ENCODE assay signal across 20 cellular contexts in the genomic region with DNA sequence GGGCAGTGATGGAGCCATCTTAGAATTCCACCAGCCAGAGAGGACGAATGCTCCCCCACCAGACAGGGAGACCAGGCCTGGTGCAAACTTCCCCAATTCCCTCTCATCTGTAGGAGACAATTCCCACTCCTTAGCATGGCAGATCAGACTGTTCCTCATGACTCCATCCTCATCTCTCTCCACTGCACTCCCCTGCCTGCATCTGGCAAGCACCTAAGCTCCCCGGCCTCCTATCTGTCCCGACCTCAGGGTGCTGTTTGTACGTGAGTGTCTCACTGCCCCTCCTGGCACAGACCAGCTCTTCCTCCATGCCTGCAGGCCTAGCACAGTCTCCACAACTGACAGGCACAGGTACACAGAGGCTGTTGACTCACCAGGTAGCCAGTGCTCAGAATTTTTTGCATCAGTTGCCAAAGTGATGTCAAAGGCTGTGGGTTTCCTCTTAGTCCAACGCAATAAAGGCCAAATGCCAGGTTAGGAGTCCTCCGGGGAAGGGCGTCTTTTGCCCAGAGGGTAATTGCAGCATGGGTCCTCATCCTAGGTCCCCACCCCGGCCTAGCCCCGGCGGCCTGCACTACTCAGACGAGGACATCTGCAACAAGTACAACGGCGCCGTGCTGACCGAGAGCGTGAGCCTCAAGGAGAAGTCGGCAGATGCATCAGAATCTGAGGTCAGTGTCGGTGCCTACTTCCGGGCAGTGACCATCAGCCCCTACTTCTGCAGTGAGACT.
DNase-seq lines count a peak whose midpoint lies in the region; ATAC-seq and TF ChIP-seq lines count a peak whose summit lies in the region.
"Had no signal": no experiment of that assay in that cellular context is flagged by ENCODE, and none has a peak within 500 bp of the region (broad histone marks: within the 10 kb centered on the region; RNA-seq: fewer than 3 reads in every experiment).

No MANE protein-coding gene starts in this region.

- H3K4me3 Mint-ChIP-seq in chondrocyte (ENCODE audit: unreplicated experiment) (no peak overlapping the region), mesothelial cell of epicardium (no peak overlapping the region), type B pancreatic cell (no peak overlapping the region)
- H3K4me3 Mint-ChIP-seq: CD4-positive, alpha-beta T cell had no signal

- TF ChIP-seq CTCF in chondrocyte (IDR thresholded peaks at IDR 0.05) (no peak), mesothelial cell of epicardium (IDR thresholded peaks at IDR 0.05; ENCODE audit: unreplicated experiment) (no peak), type B pancreatic cell (conservative IDR thresholded peaks at IDR 0.05) (no peak), psoas muscle (IDR thresholded peaks at IDR 0.05) (no peak)

- H3K36me3 Mint-ChIP-seq in chondrocyte (ENCODE audit: low read depth) (peaks cover 15% of the 10 kb centered on the region), mesothelial cell of epicardium (peaks cover 16% of the 10 kb centered on the region), type B pancreatic cell (peaks cover 22% of the 10 kb centered on the region)

- 91 to 95% (median 94%) methylated on average over 19 of the region's 19 CpGs for WGBS in psoas muscle, 3 donors

- intact Hi-C loops in Right ventricle myocardium inferior (cut with DNase I), result no loop called here
- intact Hi-C loops in left cardiac atrium (cut with DNase I), result no loop called here
- intact Hi-C loops in psoas muscle (cut with DNase I), result no loop called here

- H3K27me3 Mint-ChIP-seq in chondrocyte (ENCODE audit: low read depth) (no peaks in the 10 kb centered on the region), mesothelial cell of epicardium (ENCODE audit: low read depth) (no peaks in the 10 kb centered on the region), type B pancreatic cell (no peaks in the 10 kb centered on the region)
- H3K27me3 Mint-ChIP-seq: CD4-positive, alpha-beta T cell had no signal

- H3K9me3 ChIP-seq in psoas muscle, result no peaks in the 10 kb centered on the region
- H3K9me3 ChIP-seq: A549 had no signal

- peaks cover 7% of the 10 kb centered on the region for H3K9me3 Mint-ChIP-seq in chondrocyte (ENCODE audit: low read depth)
- peaks cover 7% of the 10 kb centered on the region for H3K9me3 Mint-ChIP-seq in mesothelial cell of epicardium
- H3K9me3 Mint-ChIP-seq in type B pancreatic cell, result no peaks in the 10 kb centered on the region
- H3K9me3 Mint-ChIP-seq: CD4-positive, alpha-beta T cell had no signal

- H3K27me3 ChIP-seq in H7 (ENCODE audit: control insufficient read depth, insufficient read depth, low read length) (no peaks in the 10 kb centered on the region), psoas muscle (ENCODE audit: insufficient read depth in 3 of 3, low read length in 2 of 3) (no peaks in the 10 kb centered on the region)

- no peak overlapping the region for H3K27ac ChIP-seq in psoas muscle
- H3K27ac ChIP-seq: A549 had no signal

- H3K27ac Mint-ChIP-seq in chondrocyte (ENCODE audit: unreplicated experiment) (no peak overlapping the region), mesothelial cell of epicardium (peak overlapping the region; percentile 31), type B pancreatic cell (peak overlapping the region; percentile 21)
- H3K27ac Mint-ChIP-seq: CD4-positive, alpha-beta T cell had no signal

- H3K36me3 ChIP-seq in H7 (replicated peaks; ENCODE audit: control insufficient read depth, insufficient read depth, low read length) (no peaks in the 10 kb centered on the region), psoas muscle (ENCODE audit: insufficient read depth in 1 of 2, low read depth in 1 of 2) (no peaks in the 10 kb centered on the region)

- no peaks in the 10 kb centered on the region for H3K4me1 ChIP-seq in psoas muscle
- H3K4me1 ChIP-seq: A549 had no signal

- peak; percentile 40 for DNase-seq in Right ventricle myocardium inferior (ENCODE audit: missing footprints)
- DNase-seq in left cardiac atrium, result no peak
- peak; percentile 92 for DNase-seq in chondrocyte (ENCODE audit: low spot score)
- DNase-seq in mesothelial cell of epicardium (ENCODE audit: low spot score in 2 of 2, unreplicated experiment in 2 of 2), result no peak
- no peak for DNase-seq in type B pancreatic cell (ENCODE audit: extremely low spot score, unreplicated experiment)
- DNase-seq in H7, result no peak
- DNase-seq in psoas muscle, result no peak
- no peak for DNase-seq in iPS-NIHi7 (ENCODE audit: extremely low spot score)
- DNase-seq: CD4-positive, alpha-beta T cell; DMS153; GF-D8; HCEC 1CT; Kasumi-1; NCI-H1105; NCI-H1694; NCI-H2107; NCI-H2227 treated with DMSO at 0.1 percent for 48 hours; NCI-H510A treated with DMSO at 0.1 percent for 48 hours; NCI-H82 had no signal

- H3K4me3 ChIP-seq in H7 (ENCODE audit: insufficient read depth, low read depth, low read length), result no peak overlapping the region
- H3K4me3 ChIP-seq in psoas muscle, result no peak overlapping the region
- H3K4me3 ChIP-seq: A549 had no signal

- peaks cover 10% of the 10 kb centered on the region for H3K4me1 Mint-ChIP-seq in chondrocyte (ENCODE audit: low read depth)
- peaks cover 13% of the 10 kb centered on the region for H3K4me1 Mint-ChIP-seq in mesothelial cell of epicardium
- peaks cover 5% of the 10 kb centered on the region for H3K4me1 Mint-ChIP-seq in type B pancreatic cell (ENCODE audit: unreplicated experiment)

- ATAC-seq in Right ventricle myocardium inferior (no peak), left cardiac atrium (no peak), psoas muscle (no peak)
- ATAC-seq: A549 had no signal

Comparison
In these comparisons a context has a peak if more than half of its experiments do, and no peak if none do; other contexts are left out.
1. DNase-seq: peak in Right ventricle myocardium inferior (single experiment) and chondrocyte (single experiment); none in left cardiac atrium (single experiment), mesothelial cell of epicardium (0 of 2), type B pancreatic cell (single experiment), H7 (single experiment), psoas muscle (0 of 2) and iPS-NIHi7 (single experiment).